27 cellular contexts compared by ENCODE assay signal in genomic region chr11:73070653-73071052, GRCh38.
DNase-seq lines count a peak whose midpoint lies in the region; ATAC-seq, FAIRE-seq and TF ChIP-seq lines count a peak whose summit lies in the region.
"Had no signal": no experiment of that assay in that cellular context is flagged by ENCODE, and none has a peak within 500 bp of the region (broad histone marks: within the 10 kb centered on the region; RNA-seq: fewer than 3 reads in every experiment).

No MANE protein-coding gene starts in this region.

- POLR2A ChIA-PET in activated B cell treated with CpG ODN at 0.5 μM for 24 hours (lab: Charles Lee): interaction anchor here (0.7 kb wide), 1 partner anchor 10 kb away, joined by 3 read pairs; no protein-coding TSS in a partner anchor
- POLR2A ChIA-PET in HEK293T (lab: Yijun Ruan, JAX): no interaction called here

- H3K4me1 Mint-ChIP-seq in activated B cell treated with CpG ODN at 0.5 μM for 24 hours: peaks cover 85% of the 10 kb centered on the region
- H3K4me1 Mint-ChIP-seq in naive B cell: peaks cover 77 to 85% (median 84%) of the 10 kb centered on the region in 3 donors
- H3K4me1 Mint-ChIP-seq: H9 had no signal

- H3K36me3 Mint-ChIP-seq in activated B cell treated with CpG ODN at 0.5 μM for 24 hours (ENCODE audit: low read depth): peaks cover 47% of the 10 kb centered on the region
- H3K36me3 Mint-ChIP-seq in naive B cell: peaks cover 20 to 21% of the 10 kb centered on the region in 2 donors

- DNase-seq in GM18507 (ENCODE audit: extremely low spot score, insufficient read length, low read depth): peak; percentile 22
- DNase-seq in activated B cell treated with CpG ODN at 0.5 μM for 24 hours: no peak
- DNase-seq in naive B cell: no peak
- no peak for DNase-seq in left ventricle myocardium superior
- no peak for DNase-seq in NCI-H526 treated with DMSO at 0.1 percent for 48 hours (lab: John Stamatoyannopoulos, UW)
- no peak for DNase-seq in HEK293T (ENCODE audit: extremely low spot score)
- no peak for DNase-seq in NCI-H146 (lab: John Stamatoyannopoulos, UW)
- DNase-seq: 8988T, ACHN, Calu3, DMS79 treated with DMSO at 0.1 percent for 48 hours, GF-D8, GM23248, H9, HFFc6, KBM-7, MV-4-11, NCI-H1105, NCI-H1436 treated with DMSO at 0.1 percent for 48 hours, NCI-H2029, NCI-H446 treated with DMSO at 0.1 percent for 48 hours, NCI-H526, SIG-M5 had no signal

- intact Hi-C loops in activated B cell treated with CpG ODN at 0.5 μM for 24 hours (cut with micrococcal nuclease): no loop called here
- intact Hi-C loops in left ventricle myocardium superior (cut with micrococcal nuclease): no loop called here

- peak; percentile 85 for FAIRE-seq in GM18507 (lab: Jason Lieb, UNC)
- FAIRE-seq: GM12892, HepG2 had no signal

- no peak overlapping the region for H3K4me3 Mint-ChIP-seq in activated B cell treated with CpG ODN at 0.5 μM for 24 hours
- H3K4me3 Mint-ChIP-seq in naive B cell: peak overlapping the region in 3 of 8 donors; percentile 21 to 60 (median 21)
- H3K4me3 Mint-ChIP-seq: H9, HFFc6 had no signal

- TF ChIP-seq CTCF in activated B cell treated with CpG ODN at 0.5 μM for 24 hours (IDR thresholded peaks at IDR 0.05): no peak

- H3K9me3 Mint-ChIP-seq in activated B cell treated with CpG ODN at 0.5 μM for 24 hours (peaks cover 6% of the 10 kb centered on the region), naive B cell (peaks cover 0 to 6% (median 1%) of the 10 kb centered on the region in 7 donors)
- H3K9me3 Mint-ChIP-seq: H9, HFFc6 had no signal

- CTCF ChIA-PET in activated B cell treated with CpG ODN at 0.5 μM for 24 hours (lab: Charles Lee) (no interaction called here), HEK293T (lab: Yijun Ruan, JAX) (no interaction called here)

- no peaks in the 10 kb centered on the region for H3K27me3 Mint-ChIP-seq in activated B cell treated with CpG ODN at 0.5 μM for 24 hours
- H3K27me3 Mint-ChIP-seq in naive B cell: no peaks in the 10 kb centered on the region

- ATAC-seq in HG03354 (IDR thresholded peaks at IDR 0.05; ENCODE audit: poor library complexity, severe bottlenecking, unreplicated experiment) (peak; percentile 63), activated B cell treated with CpG ODN at 0.5 μM for 24 hours (ENCODE audit: low read depth) (peak; percentile 33), naive B cell (ENCODE audit: low read depth in 2 of 2) (peak in 1 of 2 donors; percentile 25), left ventricle myocardium superior (no peak)
- ATAC-seq: HepG2, Panc1 had no signal

- H3K27ac Mint-ChIP-seq in activated B cell treated with CpG ODN at 0.5 μM for 24 hours (peak overlapping the region; percentile 43), naive B cell (peak overlapping the region in 5 of 6 donors; percentile 27 to 92 (median 79))
- H3K27ac Mint-ChIP-seq: H9, HFFc6 had no signal

TF ChIP-seq in HEK293T, 16 proteins besides CTCF, POLR2A, EP300 and RAD21:
- TF ChIP-seq CTBP1 (IDR thresholded peaks at IDR 0.05; ENCODE audit: borderline replicate concordance): no peak
- no peak for TF ChIP-seq ZNF384 (IDR thresholded peaks at IDR 0.05)
- TF ChIP-seq LEF1 (IDR thresholded peaks at IDR 0.05; ENCODE audit: borderline replicate concordance): no peak
- no peak for TF ChIP-seq SP1 (IDR thresholded peaks at IDR 0.05)
- no peak for TF ChIP-seq TARDBP (IDR thresholded peaks at IDR 0.05)
- TF ChIP-seq NFRKB (IDR thresholded peaks at IDR 0.05): no peak
- no peak for TF ChIP-seq PKNOX1 (IDR thresholded peaks at IDR 0.05)
- TF ChIP-seq HDGF (IDR thresholded peaks at IDR 0.05; ENCODE audit: borderline replicate concordance): no peak
- no peak for TF ChIP-seq FOXK2 (IDR thresholded peaks at IDR 0.05)
- TF ChIP-seq ARNT (IDR thresholded peaks at IDR 0.05): no peak
- no peak for TF ChIP-seq SUZ12 (IDR thresholded peaks at IDR 0.05)
- TF ChIP-seq FOXA1 (IDR thresholded peaks at IDR 0.05): no peak
- no peak for TF ChIP-seq L3MBTL2 (conservative IDR thresholded peaks at IDR 0.05)
- TF ChIP-seq ELF4 (IDR thresholded peaks at IDR 0.05): no peak
